ENCODE assay signal across 8 cellular contexts in the genomic region with DNA sequence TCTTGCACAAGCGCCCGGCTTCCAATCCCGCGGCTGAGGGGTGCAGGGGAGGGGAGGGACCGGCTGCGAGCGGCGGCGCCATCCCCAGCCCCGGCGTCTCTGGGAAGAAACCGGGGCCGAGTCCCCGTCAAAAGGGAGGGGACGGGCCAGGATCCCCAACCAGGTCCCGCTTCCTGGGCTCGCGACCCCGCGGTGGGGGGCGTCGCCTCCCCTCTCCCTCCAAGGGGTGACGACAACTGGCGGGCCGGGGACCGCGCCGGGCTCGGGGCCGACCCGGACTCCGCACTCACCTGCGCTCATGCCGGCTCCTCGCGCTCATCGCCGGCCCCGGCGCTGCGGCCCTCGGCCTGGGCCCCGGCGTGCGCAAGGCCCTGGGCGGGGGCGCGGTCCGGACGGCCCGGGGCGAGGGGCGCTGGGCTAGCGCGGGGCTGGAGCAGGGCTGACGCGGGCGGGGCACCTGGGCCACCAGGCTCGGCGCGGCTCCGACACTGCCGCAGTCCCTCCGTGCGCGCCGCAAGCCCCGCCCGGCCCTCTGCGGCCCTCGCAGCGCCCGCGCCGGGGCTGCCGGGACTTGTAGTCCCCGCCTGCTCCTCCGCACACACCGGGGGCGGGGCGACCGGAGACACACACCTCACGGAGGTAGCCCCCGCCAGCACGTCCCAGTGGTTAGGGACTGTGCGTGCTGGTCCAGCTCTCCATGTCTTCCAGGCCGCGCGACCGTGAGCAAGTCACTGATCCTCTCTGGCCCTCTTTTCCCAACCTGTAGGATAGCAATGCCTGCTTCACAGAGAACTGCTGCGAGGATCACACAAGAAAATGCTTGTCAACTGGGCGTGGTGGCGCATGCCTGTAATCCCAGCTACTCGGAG. TPM values are rescaled to one million over a fixed set of nuclear protein-coding genes. Genes with fewer than 3 reads are reported as not detected.
DNase-seq lines count a peak whose midpoint lies in the region; ATAC-seq and TF ChIP-seq lines count a peak whose summit lies in the region.

A gene with protein sequence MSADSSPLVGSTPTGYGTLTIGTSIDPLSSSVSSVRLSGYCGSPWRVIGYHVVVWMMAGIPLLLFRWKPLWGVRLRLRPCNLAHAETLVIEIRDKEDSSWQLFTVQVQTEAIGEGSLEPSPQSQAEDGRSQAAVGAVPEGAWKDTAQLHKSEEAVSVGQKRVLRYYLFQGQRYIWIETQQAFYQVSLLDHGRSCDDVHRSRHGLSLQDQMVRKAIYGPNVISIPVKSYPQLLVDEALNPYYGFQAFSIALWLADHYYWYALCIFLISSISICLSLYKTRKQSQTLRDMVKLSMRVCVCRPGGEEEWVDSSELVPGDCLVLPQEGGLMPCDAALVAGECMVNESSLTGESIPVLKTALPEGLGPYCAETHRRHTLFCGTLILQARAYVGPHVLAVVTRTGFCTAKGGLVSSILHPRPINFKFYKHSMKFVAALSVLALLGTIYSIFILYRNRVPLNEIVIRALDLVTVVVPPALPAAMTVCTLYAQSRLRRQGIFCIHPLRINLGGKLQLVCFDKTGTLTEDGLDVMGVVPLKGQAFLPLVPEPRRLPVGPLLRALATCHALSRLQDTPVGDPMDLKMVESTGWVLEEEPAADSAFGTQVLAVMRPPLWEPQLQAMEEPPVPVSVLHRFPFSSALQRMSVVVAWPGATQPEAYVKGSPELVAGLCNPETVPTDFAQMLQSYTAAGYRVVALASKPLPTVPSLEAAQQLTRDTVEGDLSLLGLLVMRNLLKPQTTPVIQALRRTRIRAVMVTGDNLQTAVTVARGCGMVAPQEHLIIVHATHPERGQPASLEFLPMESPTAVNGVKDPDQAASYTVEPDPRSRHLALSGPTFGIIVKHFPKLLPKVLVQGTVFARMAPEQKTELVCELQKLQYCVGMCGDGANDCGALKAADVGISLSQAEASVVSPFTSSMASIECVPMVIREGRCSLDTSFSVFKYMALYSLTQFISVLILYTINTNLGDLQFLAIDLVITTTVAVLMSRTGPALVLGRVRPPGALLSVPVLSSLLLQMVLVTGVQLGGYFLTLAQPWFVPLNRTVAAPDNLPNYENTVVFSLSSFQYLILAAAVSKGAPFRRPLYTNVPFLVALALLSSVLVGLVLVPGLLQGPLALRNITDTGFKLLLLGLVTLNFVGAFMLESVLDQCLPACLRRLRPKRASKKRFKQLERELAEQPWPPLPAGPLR (minus strand): TSS at position 490 of the 869 bp plus-strand sequence. CDS start 190 bp downstream, at position 300.

- CTCF ChIA-PET in AG04450 (lab: Charles Lee) = no interaction called here

- POLR2A ChIA-PET in AG04450 (lab: Yijun Ruan, JAX) = no interaction called here

- peak within 1 kb of the TSS; percentile 70 for H3K4me3 ChIP-seq in AG04450 (ENCODE audit: low read depth, low read length)

- no peaks in the 10 kb centered on the region for H3K27me3 ChIP-seq in AG04450 (ENCODE audit: control insufficient read depth, insufficient read depth, low read length)

- ATAC-seq in GM18909 (IDR thresholded peaks at IDR 0.05; ENCODE audit: poor library complexity, unreplicated experiment) (peak; percentile 89), HG03175 (IDR thresholded peaks at IDR 0.05; ENCODE audit: unreplicated experiment) (peak; percentile 90), left lobe of liver (peak; percentile 98)

- H3K27ac ChIP-seq in AG04450 (ENCODE audit: low read depth, low read length) = no peak within 1 kb of the TSS

- DNase-seq in AG04450 (ENCODE audit: low read depth, low spot score) (no peak), NCI-H446 treated with DMSO at 0.1 percent for 48 hours (lab: John Stamatoyannopoulos, UW) (peak; percentile 32), dedifferentiated amniotic fluid mesenchymal stem cell (ENCODE audit: extremely low spot score) (peak; percentile 42), left lobe of liver (ENCODE audit: low spot score) (peak; percentile 85)
- peak; percentile 79 for DNase-seq in activated CD4-positive, alpha-beta T cell treated with anti-CD3 and anti-CD28 coated beads, Interleukin-2, amount 50 U/mL, for 1 hour
- peak; percentile 77 for DNase-seq in stimulated activated CD4-positive, alpha-beta T cell treated with anti-CD3 and anti-CD28 coated beads, Interleukin-2, amount 100 ng/mL, for 4 hours (ENCODE audit: low read depth)

- no peak for TF ChIP-seq CTCF in AG04450 (IDR thresholded peaks at IDR 0.05; ENCODE audit: low read depth, low read length)

- H3K9me3 ChIP-seq in AG04450 (ENCODE audit: control insufficient read depth, insufficient read depth, low read length) = no peaks in the 10 kb centered on the region; the same call in 1 of the 2 replicates

RNA-seq across cellular contexts. Expression of the gene that starts here (rescaled TPM):
- 5.6 and 8.8 TPM in 2 replicates for polyA plus RNA-seq in AG04450 (2011; rRNA removed)
- polyA minus RNA-seq in AG04450 (2011; rRNA and poly(A)+ RNA removed) = 15.3 and 20.8 TPM in 2 replicates
- total RNA-seq in left lobe of liver = 10.3 TPM
